In genomic region chr14:69152944-69153847, GRCh38 we compare ENCODE assay signal across 8 cellular contexts. TPM values are rescaled to one million over a fixed set of nuclear protein-coding genes. Genes with fewer than 3 reads are reported as not detected.
DNase-seq lines count a peak whose midpoint lies in the region; ATAC-seq and TF ChIP-seq lines count a peak whose summit lies in the region.

TSS of gene DCAF5 (minus strand) at chr14:69153119. CDS start at chr14:69152978, 141 bp downstream.

- H3K36me3 Mint-ChIP-seq in natural killer cell treated with Interleukin-12 subunit alpha and Interleukin-12 subunit beta and Interleukin-15 and Interleukin-18, amount 100 ng/mL, for 72 hours, result peaks cover 5% of the 10 kb centered on the region

- no peaks in the 10 kb centered on the region for H3K27me3 Mint-ChIP-seq in natural killer cell treated with Interleukin-12 subunit alpha and Interleukin-12 subunit beta and Interleukin-15 and Interleukin-18, amount 100 ng/mL, for 72 hours

- H3K4me3 Mint-ChIP-seq in natural killer cell treated with Interleukin-12 subunit alpha and Interleukin-12 subunit beta and Interleukin-15 and Interleukin-18, amount 100 ng/mL, for 72 hours, result peak within 1 kb of the TSS; percentile 98

- peak; percentile 97 for ATAC-seq in natural killer cell treated with Interleukin-12 subunit alpha and Interleukin-12 subunit beta and Interleukin-15 and Interleukin-18, amount 100 ng/mL, for 72 hours

- peaks cover 26 to 33% of the 10 kb centered on the region in 2 donors for H3K4me1 Mint-ChIP-seq in natural killer cell treated with Interleukin-12 subunit alpha and Interleukin-12 subunit beta and Interleukin-15 and Interleukin-18, amount 100 ng/mL, for 72 hours (ENCODE audit: low read depth in 2 of 2)

- H3K9me3 Mint-ChIP-seq in natural killer cell treated with Interleukin-12 subunit alpha and Interleukin-12 subunit beta and Interleukin-15 and Interleukin-18, amount 100 ng/mL, for 72 hours, result no peaks in the 10 kb centered on the region

- peak; percentile 63 for TF ChIP-seq POLR2A in Raji (IDR thresholded peaks at IDR 0.05; ENCODE audit: insufficient read depth, low read depth, low read length)

- DNase-seq in EH (ENCODE audit: low read depth) (peak; percentile 96), H4 (ENCODE audit: low spot score) (peak; percentile 94), M059J (ENCODE audit: low read depth) (peak; percentile 93), fibroblast of peridontal ligament (ENCODE audit: extremely low read depth) (peak; percentile 85)
- DNase-seq in activated T-helper 9 cell treated with anti-CD3 and anti-CD28 coated beads, Interleukin-2, amount 50 U/mL, for 16 hours (ENCODE audit: low read depth), result peak; percentile 91
- peak; percentile 98 for DNase-seq in natural killer cell treated with Interleukin-12 subunit alpha and Interleukin-12 subunit beta and Interleukin-15 and Interleukin-18, amount 100 ng/mL, for 72 hours (ENCODE audit: low spot score)
- peak; percentile 94 for DNase-seq in stimulated activated naive CD4-positive, alpha-beta T cell treated with Interleukin-2 at 50 U/mL for 16 hours (lab: John Stamatoyannopoulos, UW)

- peak within 1 kb of the TSS; percentile 86 to 89 for H3K27ac Mint-ChIP-seq in natural killer cell treated with Interleukin-12 subunit alpha and Interleukin-12 subunit beta and Interleukin-15 and Interleukin-18, amount 100 ng/mL, for 72 hours

RNA-seq across cellular contexts. Expression of gene DCAF5, which starts in this region (rescaled TPM):
- 9.3 and 16.9 TPM in 2 replicates for total RNA-seq in H4 (2014; rRNA removed; shearing (Covaris generic))
- total RNA-seq in M059J (2014; rRNA removed; shearing (Covaris generic)), result 17.5 and 26.1 TPM in 2 replicates
- 10 to 100 TPM; 51.3 to 52.0 TPM for total RNA-seq in natural killer cell treated with Interleukin-12 subunit alpha and Interleukin-12 subunit beta and Interleukin-15 and Interleukin-18, amount 100 ng/mL, for 72 hours

Comparison
In these comparisons a context has a peak if more than half of its experiments do, and no peak if none do; other contexts are left out.
1. Peak in every context shown above with its lines: DNase-seq and ATAC-seq.